8 cellular contexts compared by ENCODE assay signal in genomic region chr2:62570861-62571698, GRCh38.
DNase-seq lines count a peak whose midpoint lies in the region; ATAC-seq and TF ChIP-seq lines count a peak whose summit lies in the region.

No MANE protein-coding gene starts in this region.

- no peak overlapping the region for H3K27ac ChIP-seq in iPS-18a (ENCODE audit: low read length)

- DNase-seq in GM03348 (ENCODE audit: low spot score) = peak; percentile 27
- no peak for DNase-seq in astrocyte of the spinal cord (ENCODE audit: low read depth, low spot score)
- DNase-seq in sciatic nerve (ENCODE audit: low spot score) = no peak
- no peak for DNase-seq in COLO829 (ENCODE audit: low spot score)
- no peak for DNase-seq in stimulated activated CD4-positive, alpha-beta T cell treated with anti-CD3 and anti-CD28 coated beads, Interleukin-4, amount 100 ng/mL, for 24 hours
- no peak for DNase-seq in hepatic stellate cell (ENCODE audit: low spot score)
- DNase-seq in activated CD4-positive, alpha-beta T cell treated with anti-CD3 and anti-CD28 coated beads for 1 hour = no peak

- peak; percentile 35 for ATAC-seq in sciatic nerve

- no peak overlapping the region for H3K9ac ChIP-seq in iPS-18a (ENCODE audit: low read length)

- TF ChIP-seq CTCF in astrocyte of the spinal cord (IDR thresholded peaks at IDR 0.05; ENCODE audit: low read depth, low read length) = no peak

- peaks cover 23% of the 10 kb centered on the region for H3K27me3 ChIP-seq in iPS-18a (ENCODE audit: control insufficient read depth, insufficient read depth, low read length)

- no peaks in the 10 kb centered on the region for H3K9me3 ChIP-seq in iPS-18a (ENCODE audit: control insufficient read depth, low read depth, low read length)

- H3K4me3 ChIP-seq in astrocyte of the spinal cord (ENCODE audit: low read depth, low read length) (peak overlapping the region; percentile 35), iPS-18a (ENCODE audit: low read length) (peak overlapping the region; percentile 57)

- H3K36me3 ChIP-seq in iPS-18a (ENCODE audit: control insufficient read depth, low read depth, low read length) = no peaks in the 10 kb centered on the region

- intact Hi-C loops in sciatic nerve (cut with DNase I) = no loop called here

- peaks cover 13% of the 10 kb centered on the region for H3K4me1 ChIP-seq in iPS-18a (ENCODE audit: control insufficient read depth, low read depth, low read length)

- in situ Hi-C loops in astrocyte of the spinal cord (cut with HindIII; ENCODE audit: low sequenced_read_pairs) = no loop called here
